ENCODE assay signal across 1 cellular context in genomic region chr7:44114586-44115310, GRCh38.
A peak's percentile ranks its signal among the peaks of the same experiment; 100 is the strongest.
TF ChIP-seq lines count a peak whose summit lies in the region.

No MANE protein-coding gene starts in this region.

TF ChIP-seq in K562, 482 proteins besides CTCF, POLR2A, EP300 and RAD21:
- TF ChIP-seq, protein P1, sequence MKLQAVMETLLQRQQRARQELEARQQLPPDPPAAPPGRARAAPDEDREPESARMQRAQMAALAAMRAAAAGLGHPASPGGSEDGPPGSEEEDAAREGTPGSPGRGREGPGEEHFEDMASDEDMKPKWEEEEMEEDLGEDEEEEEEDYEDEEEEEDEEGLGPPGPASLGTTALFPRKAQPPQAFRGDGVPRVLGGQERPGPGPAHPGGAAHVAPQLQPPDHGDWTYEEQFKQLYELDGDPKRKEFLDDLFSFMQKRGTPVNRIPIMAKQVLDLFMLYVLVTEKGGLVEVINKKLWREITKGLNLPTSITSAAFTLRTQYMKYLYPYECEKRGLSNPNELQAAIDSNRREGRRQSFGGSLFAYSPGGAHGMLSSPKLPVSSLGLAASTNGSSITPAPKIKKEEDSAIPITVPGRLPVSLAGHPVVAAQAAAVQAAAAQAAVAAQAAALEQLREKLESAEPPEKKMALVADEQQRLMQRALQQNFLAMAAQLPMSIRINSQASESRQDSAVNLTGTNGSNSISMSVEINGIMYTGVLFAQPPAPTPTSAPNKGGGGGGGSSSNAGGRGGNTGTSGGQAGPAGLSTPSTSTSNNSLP (IDR thresholded peaks at IDR 0.05; ENCODE audit: borderline replicate concordance, low read depth, low read length), result no peak
- TF ChIP-seq, protein P2, sequence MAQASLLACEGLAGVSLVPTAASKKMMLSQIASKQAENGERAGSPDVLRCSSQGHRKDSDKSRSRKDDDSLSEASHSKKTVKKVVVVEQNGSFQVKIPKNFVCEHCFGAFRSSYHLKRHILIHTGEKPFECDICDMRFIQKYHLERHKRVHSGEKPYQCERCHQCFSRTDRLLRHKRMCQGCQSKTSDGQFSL (CRISPR knock-in tag; IDR thresholded peaks at IDR 0.05), result no peak
- TF ChIP-seq, protein P2 (tag; IDR thresholded peaks at IDR 0.05), result no peak
- TF ChIP-seq POLR2G (IDR thresholded peaks at IDR 0.05; ENCODE audit: low read depth, low read length) (peak; percentile 51; the same call in 1 of the 2 replicates), HLTF (IDR thresholded peaks at IDR 0.05) (no peak), ZKSCAN3 (CRISPR knock-in tag; IDR thresholded peaks at IDR 0.05) (no peak)
